8 cellular contexts compared by ENCODE assay signal in genomic region chr3:97970929-97971460, GRCh38. TPM values are rescaled to one million over a fixed set of nuclear protein-coding genes. Genes with fewer than 3 reads are reported as not detected.
DNase-seq lines count a peak whose midpoint lies in the region; ATAC-seq, FAIRE-seq and TF ChIP-seq lines count a peak whose summit lies in the region.

No MANE protein-coding gene starts in this region.

- peak overlapping the region in 1 of 2 donors; percentile 54 for H3K4me3 ChIP-seq in CD4-positive, alpha-beta memory T cell (ENCODE audit: low read length in 2 of 2)
- H3K4me3 ChIP-seq in KMS-11 (IDR thresholded peaks at IDR 0.05; ENCODE audit: insufficient read depth, low read depth, low read length) = peak overlapping the region; percentile 39

- H3K4me2 ChIP-seq in KMS-11 = peak overlapping the region; percentile 91

- H2AFZ ChIP-seq in KMS-11 (ENCODE audit: low read depth) = peak overlapping the region; percentile 45

- peak overlapping the region; percentile 76 for H3K9ac ChIP-seq in KMS-11

- POLR2A ChIA-PET in CD4-positive, alpha-beta memory T cell (lab: Charles Lee; ENCODE audit: partially characterized antibody) = interaction anchor here (0.6 to 1.5 kb wide), 5 partner anchors 20 to 206 kb away, joined by 3 to 12 read pairs (median 4); partner anchors contain the start of genes ARL6 and CRYBG3
- POLR2A ChIA-PET in MCF 10A (lab: Yijun Ruan, JAX) = interaction anchor here (0.8 to 3.1 kb wide), 9 partner anchors 10 to 542 kb away, joined by 3 to 23 read pairs (median 5); partner anchors contain the start of gene CRYBG3

- no peak for ATAC-seq in GM21737 (IDR thresholded peaks at IDR 0.05; ENCODE audit: unreplicated experiment)
- ATAC-seq in HG02870 (IDR thresholded peaks at IDR 0.05; ENCODE audit: unreplicated experiment) = no peak

- peak overlapping the region; percentile 41 for H3K27ac ChIP-seq in CD4-positive, alpha-beta memory T cell (ENCODE audit: low read depth, low read length)
- H3K27ac ChIP-seq in KMS-11 = peak overlapping the region; percentile 55; the same call in 1 of the 2 replicates

- H3K36me3 Mint-ChIP-seq in CD4-positive, alpha-beta memory T cell = peaks cover 16 to 17% of the 10 kb centered on the region in 2 donors
- H3K36me3 Mint-ChIP-seq in MCF 10A (ENCODE audit: insufficient read depth, unreplicated experiment) (peaks cover 24% of the 10 kb centered on the region), nephron (ENCODE audit: low read depth) (peaks cover 9% of the 10 kb centered on the region)

- H3K27me3 ChIP-seq in CD4-positive, alpha-beta memory T cell (ENCODE audit: insufficient read depth, low read length) = no peaks in the 10 kb centered on the region
- no peaks in the 10 kb centered on the region for H3K27me3 ChIP-seq in KMS-11 (ENCODE audit: insufficient read depth, low read depth)

- no peak for FAIRE-seq in RCC 7860 (lab: Jason Lieb, UNC)

- CTCF ChIA-PET in CD4-positive, alpha-beta memory T cell (lab: Charles Lee; ENCODE audit: partially characterized antibody) = interaction anchor here (0.7 to 2.0 kb wide), 12 partner anchors 17 to 206 kb away, joined by 3 to 12 read pairs (median 3); partner anchors contain the start of genes ARL6 and CRYBG3
- CTCF ChIA-PET in MCF 10A (lab: Yijun Ruan, JAX) = interaction anchor here (0.6 to 4.0 kb wide), 9 partner anchors 23 to 930 kb away, joined by 3 to 40 read pairs (median 3); no protein-coding TSS in a partner anchor

- no peak for DNase-seq in CD4-positive, alpha-beta memory T cell
- DNase-seq in MCF 10A (ENCODE audit: unreplicated experiment) (no peak), activated gamma-delta T cell treated with Interleukin-2 at 50 U/mL for 16 hours (no peak), RCC 7860 (ENCODE audit: low spot score) (no peak)

- peaks cover 2% of the 10 kb centered on the region for H3K36me3 ChIP-seq in CD4-positive, alpha-beta memory T cell (ENCODE audit: insufficient read depth, low read length)
- no peaks in the 10 kb centered on the region for H3K36me3 ChIP-seq in KMS-11 (ENCODE audit: insufficient read depth)

- H3K4me1 Mint-ChIP-seq in CD4-positive, alpha-beta memory T cell = peaks cover 42 to 79% (median 60%) of the 10 kb centered on the region in 4 donors
- H3K4me1 Mint-ChIP-seq in MCF 10A (ENCODE audit: insufficient read depth, unreplicated experiment) (peaks cover 25% of the 10 kb centered on the region), nephron (peaks cover 44% of the 10 kb centered on the region)

- H3K27me3 Mint-ChIP-seq in CD4-positive, alpha-beta memory T cell = no peaks in the 10 kb centered on the region
- H3K27me3 Mint-ChIP-seq in MCF 10A (ENCODE audit: insufficient read depth, unreplicated experiment) (no peaks in the 10 kb centered on the region), nephron (ENCODE audit: low read depth) (peaks cover 5% of the 10 kb centered on the region)

- peaks cover 51% of the 10 kb centered on the region for H3K79me2 ChIP-seq in KMS-11 (ENCODE audit: insufficient read depth, low read depth)

- no peaks in the 10 kb centered on the region for H3K9me3 Mint-ChIP-seq in CD4-positive, alpha-beta memory T cell
- H3K9me3 Mint-ChIP-seq in MCF 10A (ENCODE audit: unreplicated experiment) (no peaks in the 10 kb centered on the region), nephron (no peaks in the 10 kb centered on the region)

- H3K27ac Mint-ChIP-seq in CD4-positive, alpha-beta memory T cell = peak overlapping the region; percentile 91 to 96 (median 95)
- H3K27ac Mint-ChIP-seq in MCF 10A (ENCODE audit: low read depth, unreplicated experiment) = peak overlapping the region; percentile 25
- H3K27ac Mint-ChIP-seq in nephron = peak overlapping the region; percentile 69 to 89 (median 76)

- peak overlapping the region; percentile 88 to 96 (median 94) for H3K4me3 Mint-ChIP-seq in CD4-positive, alpha-beta memory T cell
- peak overlapping the region; percentile 77 for H3K4me3 Mint-ChIP-seq in MCF 10A (ENCODE audit: unreplicated experiment)
- peak overlapping the region; percentile 91 to 96 (median 93) for H3K4me3 Mint-ChIP-seq in nephron

- no TSS peak for BruUV-seq in MCF 10A (replicated peaks; lab: Mats Ljungman, UMichigan)

- intact Hi-C loops in CD4-positive, alpha-beta memory T cell (cut with micrococcal nuclease) = loop anchor here (1.0 to 5.0 kb wide), 3 partner anchors 60 to 621 kb away; partner anchors contain the start of gene CPOX
- intact Hi-C loops in MCF 10A (cut with micrococcal nuclease) = loop anchor here (1.0 to 2.0 kb wide), 2 partner anchors 52 to 149 kb away; partner anchors contain the start of gene CRYBG3

- H3K4me1 ChIP-seq in CD4-positive, alpha-beta memory T cell (ENCODE audit: insufficient read depth, low read length) = peaks cover 52% of the 10 kb centered on the region
- H3K4me1 ChIP-seq in KMS-11 (ENCODE audit: low read depth, poor library complexity, severe bottlenecking) = peaks cover 57% of the 10 kb centered on the region

- H4K20me1 ChIP-seq in KMS-11 (ENCODE audit: insufficient read depth) = no peaks in the 10 kb centered on the region

- TF ChIP-seq CTCF in KMS-11 (conservative IDR thresholded peaks at IDR 0.05; ENCODE audit: low read depth, low read length) (no peak), MCF 10A (IDR thresholded peaks at IDR 0.05; ENCODE audit: unreplicated experiment) (no peak), nephron (IDR thresholded peaks at IDR 0.05; ENCODE audit: unreplicated experiment in 3 of 3) (no peak)

- no peaks in the 10 kb centered on the region for H3K9me3 ChIP-seq in CD4-positive, alpha-beta memory T cell (ENCODE audit: control insufficient read depth in 1 of 2, low read length in 2 of 2)

RNA-seq across cellular contexts. Expression of gene RIOX2, which starts 1.2 kb away (rescaled TPM):
- total RNA-seq in CD4-positive, alpha-beta memory T cell = 10 to 100 TPM; 32.2 to 35.5 TPM
- polyA plus RNA-seq in CD4-positive, alpha-beta memory T cell = 10 to 100 TPM; 39.2 to 43.0 TPM
- total RNA-seq in MCF 10A (2022) = 51.8 and 73.9 TPM in 2 replicates

Comparison
In these comparisons a context has a peak if more than half of its experiments do, and no peak if none do; other contexts are left out.
1. H3K27ac Mint-ChIP-seq: peak in every context shown above with its lines; median percentile 95 in CD4-positive, alpha-beta memory T cell; 76 in nephron; 25 in MCF 10A.